ENCODE assay signal across 25 cellular contexts in the genomic region with DNA sequence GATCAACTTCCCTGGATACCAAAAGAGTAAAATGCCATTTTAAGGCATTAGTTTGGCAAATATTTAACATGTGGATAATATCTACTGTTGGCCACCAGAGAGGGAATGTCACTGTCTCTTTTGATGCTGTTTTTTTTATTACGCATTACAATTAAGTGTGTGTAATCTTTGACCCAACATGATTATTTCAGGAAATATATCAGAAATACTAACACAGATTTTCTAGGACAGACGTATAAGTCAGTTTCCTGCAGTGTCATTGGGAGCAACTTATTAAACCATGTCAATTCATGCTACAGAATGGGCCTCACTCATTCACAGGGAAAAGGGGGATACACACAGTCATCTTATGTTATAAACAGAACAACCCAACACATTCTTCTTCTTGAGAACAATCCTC.
DNase-seq lines count a peak whose midpoint lies in the region.
"Had no signal": no experiment of that assay in that cellular context is flagged by ENCODE, and none has a peak within 500 bp of the region (broad histone marks: within the 10 kb centered on the region; RNA-seq: fewer than 3 reads in every experiment).

No MANE protein-coding gene starts in this region.

- no peak overlapping the region for H4K8ac ChIP-seq in mesenchymal stem cell (ENCODE audit: low read length)

- H2AK5ac ChIP-seq in mesenchymal stem cell (ENCODE audit: low read length, severe bottlenecking) = no peak overlapping the region

- DNase-seq in Caki2 (ENCODE audit: low read depth) = peak; percentile 70
- DNase-seq in dermis blood vessel endothelial cell = peak; percentile 32
- peak; percentile 42 for DNase-seq in kidney glomerular epithelial cell (lab: John Stamatoyannopoulos, UW)
- peak; percentile 26 for DNase-seq in mesenchymal stem cell
- no peak for DNase-seq in NCI-H2171 (lab: John Stamatoyannopoulos, UW)
- no peak for DNase-seq in activated naive CD4-positive, alpha-beta T cell treated with anti-CD3 and anti-CD28 coated beads, Interleukin-2, amount 10 ng/mL, durations not matched to agents 7 days and 5 days
- no peak for DNase-seq in HPDE6-E6E7 (ENCODE audit: extremely low spot score)
- DNase-seq: AML-193; Calu3; CD4-positive, alpha-beta memory T cell; CD4-positive, CD25-positive, alpha-beta regulatory T cell; CD8-positive, alpha-beta memory T cell; COR-L47; DMS153; DMS53; DMS79; DND-41; EL; GDM1 had no signal

- H3K14ac ChIP-seq in mesenchymal stem cell (ENCODE audit: low read length in 2 of 2) = no peak overlapping the region

- no peak overlapping the region for H3K23ac ChIP-seq in mesenchymal stem cell (ENCODE audit: low read length in 2 of 2)

- no peak overlapping the region for H3K4me3 Mint-ChIP-seq in activated naive CD4-positive, alpha-beta T cell treated with anti-CD3 and anti-CD28 coated beads, Interleukin-2, amount 10 ng/mL, durations not matched to agents 7 days and 5 days
- H3K4me3 Mint-ChIP-seq: B cell; CD4-positive, alpha-beta memory T cell; CD4-positive, CD25-positive, alpha-beta regulatory T cell; CD8-positive, alpha-beta memory T cell had no signal

- H3K4me3 ChIP-seq in mesenchymal stem cell (ENCODE audit: insufficient read depth in 1 of 2, low read depth in 1 of 2, low read length in 2 of 2) = no peak overlapping the region
- H3K4me3 ChIP-seq: A549; BLaER1 treated with 17β-estradiol and CSF1 and Interleukin-3, amounts not matched to agents 10 nM and 100 nM; GM12878 had no signal

- no peak overlapping the region for H3K4me2 ChIP-seq in mesenchymal stem cell (ENCODE audit: low read length, poor library complexity, severe bottlenecking)
- H3K4me2 ChIP-seq: A549; BLaER1 treated with 17β-estradiol and CSF1 and Interleukin-3, amounts not matched to agents 10 nM and 100 nM had no signal

- CTCF ChIA-PET in activated naive CD4-positive, alpha-beta T cell treated with anti-CD3 and anti-CD28 coated beads, Interleukin-2, amount 10 ng/mL, durations not matched to agents 7 days and 5 days (lab: Charles Lee) = no interaction called here

- H3K9me3 Mint-ChIP-seq in activated naive CD4-positive, alpha-beta T cell treated with anti-CD3 and anti-CD28 coated beads, Interleukin-2, amount 10 ng/mL, durations not matched to agents 7 days and 5 days = peaks cover 2% of the 10 kb centered on the region

- H3K4ac ChIP-seq in mesenchymal stem cell (ENCODE audit: low read depth in 1 of 2, low read length in 2 of 2) = no peak overlapping the region

- H2BK120ac ChIP-seq in mesenchymal stem cell (ENCODE audit: low read depth, low read length) = no peak overlapping the region

- in situ Hi-C loops in Caki2 (cut with HindIII; ENCODE audit: low pct_unique_long_range_greater_than_20kb, low sequenced_read_pairs) = no loop called here

- H3K9ac ChIP-seq in mesenchymal stem cell (ENCODE audit: low read length) = no peak overlapping the region
- H3K9ac ChIP-seq: BLaER1 treated with 17β-estradiol and CSF1 and Interleukin-3, amounts not matched to agents 10 nM and 100 nM had no signal

- no peak overlapping the region for H2BK5ac ChIP-seq in mesenchymal stem cell (ENCODE audit: low read depth, low read length, poor library complexity, severe bottlenecking)

- H3K4me1 Mint-ChIP-seq in activated naive CD4-positive, alpha-beta T cell treated with anti-CD3 and anti-CD28 coated beads, Interleukin-2, amount 10 ng/mL, durations not matched to agents 7 days and 5 days = no peaks in the 10 kb centered on the region
- H3K4me1 Mint-ChIP-seq: CD4-positive, alpha-beta memory T cell; CD4-positive, CD25-positive, alpha-beta regulatory T cell; CD8-positive, alpha-beta memory T cell had no signal

- 54% methylated on average over 2 of the region's 2 CpGs for WGBS in mesenchymal stem cell

- H3K27me3 ChIP-seq in mesenchymal stem cell (ENCODE audit: control insufficient read depth in 1 of 2, insufficient read depth in 1 of 2, low read length in 2 of 2) = no peaks in the 10 kb centered on the region
- H3K27me3 ChIP-seq: BLaER1 treated with 17β-estradiol and CSF1 and Interleukin-3, amounts not matched to agents 10 nM and 100 nM had no signal

- H3K27ac ChIP-seq in mesenchymal stem cell (ENCODE audit: low read length, poor library complexity, severe bottlenecking) = peak overlapping the region; percentile 76
- H3K27ac ChIP-seq: 22Rv1; A549; BLaER1 treated with 17β-estradiol and CSF1 and Interleukin-3, amounts not matched to agents 10 nM and 100 nM; C4-2B had no signal

- no peak overlapping the region for H3K27ac Mint-ChIP-seq in activated naive CD4-positive, alpha-beta T cell treated with anti-CD3 and anti-CD28 coated beads, Interleukin-2, amount 10 ng/mL, durations not matched to agents 7 days and 5 days
- H3K27ac Mint-ChIP-seq: B cell; CD4-positive, alpha-beta memory T cell; CD4-positive, CD25-positive, alpha-beta regulatory T cell; CD8-positive, alpha-beta memory T cell had no signal

- peaks cover 2% of the 10 kb centered on the region for H3K9me3 ChIP-seq in mesenchymal stem cell (ENCODE audit: control insufficient read depth, low read length)
- H3K9me3 ChIP-seq: A549; BLaER1 treated with 17β-estradiol and CSF1 and Interleukin-3, amounts not matched to agents 10 nM and 100 nM had no signal

- H3K36me3 ChIP-seq in mesenchymal stem cell (ENCODE audit: control insufficient read depth in 1 of 2, insufficient read depth in 2 of 2, low read depth in 1 of 2, low read length in 2 of 2) = no peaks in the 10 kb centered on the region
- H3K36me3 ChIP-seq: BLaER1 treated with 17β-estradiol and CSF1 and Interleukin-3, amounts not matched to agents 10 nM and 100 nM had no signal

- H3K36me3 Mint-ChIP-seq in activated naive CD4-positive, alpha-beta T cell treated with anti-CD3 and anti-CD28 coated beads, Interleukin-2, amount 10 ng/mL, durations not matched to agents 7 days and 5 days = no peaks in the 10 kb centered on the region
- H3K36me3 Mint-ChIP-seq: CD4-positive, alpha-beta memory T cell; CD4-positive, CD25-positive, alpha-beta regulatory T cell; CD8-positive, alpha-beta memory T cell had no signal

- H2BK15ac ChIP-seq in mesenchymal stem cell (ENCODE audit: low read depth, poor library complexity, severe bottlenecking) = no peak overlapping the region

- no peak overlapping the region for H2AFZ ChIP-seq in mesenchymal stem cell (ENCODE audit: low read depth, low read length)

- no peaks in the 10 kb centered on the region for H3K4me1 ChIP-seq in mesenchymal stem cell (ENCODE audit: control insufficient read depth, insufficient read depth, low read depth, low read length)
- H3K4me1 ChIP-seq: A549 had no signal

- H3K18ac ChIP-seq in mesenchymal stem cell (ENCODE audit: low read depth in 1 of 2, low read length in 2 of 2) = no peak overlapping the region

- no peaks in the 10 kb centered on the region for H3K27me3 Mint-ChIP-seq in activated naive CD4-positive, alpha-beta T cell treated with anti-CD3 and anti-CD28 coated beads, Interleukin-2, amount 10 ng/mL, durations not matched to agents 7 days and 5 days
- H3K27me3 Mint-ChIP-seq: B cell; CD4-positive, alpha-beta memory T cell; CD4-positive, CD25-positive, alpha-beta regulatory T cell; CD8-positive, alpha-beta memory T cell had no signal

- no peak overlapping the region for H4K91ac ChIP-seq in mesenchymal stem cell (ENCODE audit: low read length)

- H2BK12ac ChIP-seq in mesenchymal stem cell (ENCODE audit: low read length in 2 of 2) = no peak overlapping the region

- H3K79me1 ChIP-seq in mesenchymal stem cell (replicated peaks; ENCODE audit: low read length, poor library complexity, severe bottlenecking) = no peaks in the 10 kb centered on the region

Comparison
In these comparisons a context has a peak if more than half of its experiments do, and no peak if none do; other contexts are left out.
1. DNase-seq: peak in Caki2 (single experiment), dermis blood vessel endothelial cell (single experiment), kidney glomerular epithelial cell (single experiment) and mesenchymal stem cell (single experiment); none in NCI-H2171 (single experiment), activated naive CD4-positive, alpha-beta T cell treated with anti-CD3 and anti-CD28 coated beads, Interleukin-2, amount 10 ng/mL, durations not matched to agents 7 days and 5 days (single experiment) and HPDE6-E6E7 (single experiment).